In genomic region chr5:113612060-113612496, GRCh38 we compare ENCODE assay signal across 8 cellular contexts.
DNase-seq lines count a peak whose midpoint lies in the region; ATAC-seq and TF ChIP-seq lines count a peak whose summit lies in the region.

No MANE protein-coding gene starts in this region.

- peaks cover 2 to 8% (median 3%) of the 10 kb centered on the region in 3 donors for H3K27me3 Mint-ChIP-seq in CD14-positive monocyte (ENCODE audit: low read depth in 3 of 3)

- H3K27ac ChIP-seq in lower lobe of right lung = no peak overlapping the region

- no peak overlapping the region for H3K4me3 Mint-ChIP-seq in CD14-positive monocyte

- DNase-seq in CD14-positive monocyte (ENCODE audit: low spot score) (no peak), NCI-H774 (lab: John Stamatoyannopoulos, UW) (peak; percentile 23), cerebellum (ENCODE audit: low spot score) (peak; percentile 45), lower lobe of right lung (no peak), midbrain (lab: John Stamatoyannopoulos, UW) (no peak)
- no peak for DNase-seq in activated CD4-positive, alpha-beta T cell treated with anti-CD3 and anti-CD28 coated beads, Interleukin-2, amount 50 U/mL, for 48 hours

- no peak overlapping the region for H3K27ac Mint-ChIP-seq in CD14-positive monocyte

- intact Hi-C loops in CD14-positive monocyte (cut with micrococcal nuclease) = loop anchor here (5.0 to 10.0 kb wide), 3 partner anchors 840 to 1635 kb away; no protein-coding TSS in a partner anchor
- intact Hi-C loops in lower lobe of right lung (cut with DNase I) = no loop called here

- peaks cover 12% of the 10 kb centered on the region for H3K4me1 Mint-ChIP-seq in CD14-positive monocyte

- H3K36me3 ChIP-seq in lower lobe of right lung = no peaks in the 10 kb centered on the region

- H3K9me3 ChIP-seq in lower lobe of right lung = no peaks in the 10 kb centered on the region

- H3K4me1 ChIP-seq in lower lobe of right lung = no peaks in the 10 kb centered on the region

- peak; percentile 85 for TF ChIP-seq CTCF in CD14-positive monocyte (IDR thresholded peaks at IDR 0.05)
- peak; percentile 60 for TF ChIP-seq CTCF in lower lobe of right lung (IDR thresholded peaks at IDR 0.05)

- peak; percentile 82 for ATAC-seq in GM18858 (IDR thresholded peaks at IDR 0.05; ENCODE audit: unreplicated experiment)
- peak; percentile 83 for ATAC-seq in HG03025 (IDR thresholded peaks at IDR 0.05; ENCODE audit: low FRiP score, unreplicated experiment)
- peak; percentile 61 to 66 for ATAC-seq in lower lobe of right lung

- H3K27me3 ChIP-seq in lower lobe of right lung (ENCODE audit: low read depth) = no peaks in the 10 kb centered on the region

- peaks cover 0 to 4% (median 0%) of the 10 kb centered on the region in 7 donors for H3K9me3 Mint-ChIP-seq in CD14-positive monocyte

- H3K4me3 ChIP-seq in lower lobe of right lung = no peak overlapping the region

- H3K36me3 Mint-ChIP-seq in CD14-positive monocyte = no peaks in the 10 kb centered on the region

Comparison
In these comparisons a context has a peak if more than half of its experiments do, and no peak if none do; other contexts are left out.
1. DNase-seq: peak in NCI-H774 (single experiment) and cerebellum (single experiment); none in CD14-positive monocyte (single experiment), lower lobe of right lung (single experiment), activated CD4-positive, alpha-beta T cell treated with anti-CD3 and anti-CD28 coated beads, Interleukin-2, amount 50 U/mL, for 48 hours (0 of 2) and midbrain (single experiment).
2. Peak in every context shown above with its lines, with median percentiles within 50 percentile points of each other: ATAC-seq.